In genomic region chr12:98453070-98453469, GRCh38 we compare ENCODE assay signal across 13 cellular contexts.
"Had no signal": no experiment of that assay in that cellular context is flagged by ENCODE, and none has a peak within 500 bp of the region (broad histone marks: within the 10 kb centered on the region; RNA-seq: fewer than 3 reads in every experiment).

No MANE protein-coding gene starts in this region.

- ATAC-seq: naive thymus-derived CD4-positive, alpha-beta T cell had no signal

- H3K27ac Mint-ChIP-seq: activated B cell treated with CpG ODN at 0.5 μM for 24 hours; activated naive CD8-positive, alpha-beta T cell treated with anti-CD3 and anti-CD28 coated beads, Interleukin-2, amount 10 ng/mL, durations not matched to agents 7 days and 5 days; naive thymus-derived CD4-positive, alpha-beta T cell had no signal

- H3K27me3 ChIP-seq: breast epithelium had no signal

- H3K36me3 Mint-ChIP-seq: activated naive CD8-positive, alpha-beta T cell treated with anti-CD3 and anti-CD28 coated beads, Interleukin-2, amount 10 ng/mL, durations not matched to agents 7 days and 5 days had no signal

- H3K9me3 ChIP-seq: breast epithelium, left ventricle myocardium inferior, thoracic aorta had no signal

- H3K9me3 Mint-ChIP-seq: activated B cell treated with CpG ODN at 0.5 μM for 24 hours; activated naive CD8-positive, alpha-beta T cell treated with anti-CD3 and anti-CD28 coated beads, Interleukin-2, amount 10 ng/mL, durations not matched to agents 7 days and 5 days had no signal

- H3K27ac ChIP-seq: breast epithelium, left ventricle myocardium inferior, RWPE1, thoracic aorta had no signal

- DNase-seq: activated B cell treated with CpG ODN at 0.5 μM for 24 hours; activated gamma-delta T cell; activated naive CD8-positive, alpha-beta T cell treated with anti-CD3 and anti-CD28 coated beads, Interleukin-2, amount 10 ng/mL, durations not matched to agents 7 days and 5 days; cerebellar nuclear complex; effector memory CD4-positive, alpha-beta T cell; foreskin fibroblast; kidney; left ventricle myocardium inferior; naive thymus-derived CD4-positive, alpha-beta T cell; stimulated activated naive CD4-positive, alpha-beta T cell treated with Interleukin-2 at 50 U/mL for 16 hours had no signal

- H3K36me3 ChIP-seq: breast epithelium, left ventricle myocardium inferior, thoracic aorta had no signal

- H3K4me3 ChIP-seq: breast epithelium, left ventricle myocardium inferior, thoracic aorta had no signal

- H3K4me3 Mint-ChIP-seq: activated B cell treated with CpG ODN at 0.5 μM for 24 hours; activated naive CD8-positive, alpha-beta T cell treated with anti-CD3 and anti-CD28 coated beads, Interleukin-2, amount 10 ng/mL, durations not matched to agents 7 days and 5 days; naive thymus-derived CD4-positive, alpha-beta T cell had no signal

- H3K4me1 ChIP-seq: breast epithelium had no signal
